1 cellular context compared by ENCODE assay signal in the genomic region with DNA sequence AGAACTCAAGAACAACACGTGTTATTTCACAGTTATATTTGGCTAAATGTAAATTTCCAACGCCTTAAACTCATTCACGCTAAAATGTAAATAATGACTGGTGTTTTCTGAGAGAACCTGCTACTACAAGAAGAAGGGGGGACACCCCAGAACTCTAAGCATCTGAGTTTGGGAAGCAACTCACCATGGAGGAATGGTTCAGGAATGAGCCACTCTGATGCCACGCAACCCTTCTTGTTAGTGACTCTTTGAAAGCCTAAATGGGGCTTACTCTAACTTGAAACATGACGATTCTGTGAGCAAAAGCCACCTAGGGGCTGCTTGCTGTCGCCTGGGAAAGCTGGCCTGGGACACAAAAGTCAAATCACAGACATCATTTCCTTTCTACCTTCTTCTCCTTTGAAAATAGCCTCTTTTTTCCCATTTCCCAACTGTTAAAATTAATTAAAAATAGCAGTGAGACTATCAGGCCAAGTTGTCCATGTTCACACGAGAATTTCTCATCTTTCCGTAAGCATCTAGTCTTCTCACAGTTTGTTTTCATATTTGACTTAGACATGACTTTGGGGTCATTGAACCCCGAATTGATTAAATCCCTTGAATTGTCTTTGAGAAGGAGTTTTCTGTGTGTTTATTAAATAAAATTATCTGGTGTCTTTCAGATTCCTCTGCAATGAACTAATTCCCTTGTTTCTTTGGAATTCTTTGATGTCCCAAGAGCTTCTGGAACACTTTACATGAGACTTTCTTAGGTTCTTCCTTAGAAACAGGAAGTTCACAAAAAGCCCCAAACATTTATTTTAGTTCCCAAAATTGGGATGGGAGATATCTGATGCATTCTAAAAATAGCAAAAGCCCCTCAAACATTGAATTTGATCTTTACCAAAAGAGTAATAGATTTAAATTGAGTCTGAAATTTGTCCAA.
TF ChIP-seq lines count a peak whose summit lies in the region.

No MANE protein-coding gene starts in this region.

TF ChIP-seq in K562, 482 proteins besides CTCF, POLR2A, EP300 and RAD21:
- TF ChIP-seq, protein P1, sequence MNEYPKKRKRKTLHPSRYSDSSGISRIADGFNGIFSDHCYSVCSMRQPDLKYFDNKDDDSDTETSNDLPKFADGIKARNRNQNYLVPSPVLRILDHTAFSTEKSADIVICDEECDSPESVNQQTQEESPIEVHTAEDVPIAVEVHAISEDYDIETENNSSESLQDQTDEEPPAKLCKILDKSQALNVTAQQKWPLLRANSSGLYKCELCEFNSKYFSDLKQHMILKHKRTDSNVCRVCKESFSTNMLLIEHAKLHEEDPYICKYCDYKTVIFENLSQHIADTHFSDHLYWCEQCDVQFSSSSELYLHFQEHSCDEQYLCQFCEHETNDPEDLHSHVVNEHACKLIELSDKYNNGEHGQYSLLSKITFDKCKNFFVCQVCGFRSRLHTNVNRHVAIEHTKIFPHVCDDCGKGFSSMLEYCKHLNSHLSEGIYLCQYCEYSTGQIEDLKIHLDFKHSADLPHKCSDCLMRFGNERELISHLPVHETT (CRISPR knock-in tag; conservative IDR thresholded peaks at IDR 0.05 in 1 of 2, IDR thresholded peaks at IDR 0.05 in 1 of 2), result no peak
- TF ChIP-seq NR3C1 (CRISPR knock-in tag; IDR thresholded peaks at IDR 0.05) (no peak), ZNF263 (CRISPR knock-in tag; IDR thresholded peaks at IDR 0.05; ENCODE audit: borderline replicate concordance) (no peak), HNRNPK (IDR thresholded peaks at IDR 0.05; ENCODE audit: low read depth, low read length, poor library complexity, severe bottlenecking) (no peak), TAL1 (IDR thresholded peaks at IDR 0.05) (no peak)
- TF ChIP-seq, protein P2, sequence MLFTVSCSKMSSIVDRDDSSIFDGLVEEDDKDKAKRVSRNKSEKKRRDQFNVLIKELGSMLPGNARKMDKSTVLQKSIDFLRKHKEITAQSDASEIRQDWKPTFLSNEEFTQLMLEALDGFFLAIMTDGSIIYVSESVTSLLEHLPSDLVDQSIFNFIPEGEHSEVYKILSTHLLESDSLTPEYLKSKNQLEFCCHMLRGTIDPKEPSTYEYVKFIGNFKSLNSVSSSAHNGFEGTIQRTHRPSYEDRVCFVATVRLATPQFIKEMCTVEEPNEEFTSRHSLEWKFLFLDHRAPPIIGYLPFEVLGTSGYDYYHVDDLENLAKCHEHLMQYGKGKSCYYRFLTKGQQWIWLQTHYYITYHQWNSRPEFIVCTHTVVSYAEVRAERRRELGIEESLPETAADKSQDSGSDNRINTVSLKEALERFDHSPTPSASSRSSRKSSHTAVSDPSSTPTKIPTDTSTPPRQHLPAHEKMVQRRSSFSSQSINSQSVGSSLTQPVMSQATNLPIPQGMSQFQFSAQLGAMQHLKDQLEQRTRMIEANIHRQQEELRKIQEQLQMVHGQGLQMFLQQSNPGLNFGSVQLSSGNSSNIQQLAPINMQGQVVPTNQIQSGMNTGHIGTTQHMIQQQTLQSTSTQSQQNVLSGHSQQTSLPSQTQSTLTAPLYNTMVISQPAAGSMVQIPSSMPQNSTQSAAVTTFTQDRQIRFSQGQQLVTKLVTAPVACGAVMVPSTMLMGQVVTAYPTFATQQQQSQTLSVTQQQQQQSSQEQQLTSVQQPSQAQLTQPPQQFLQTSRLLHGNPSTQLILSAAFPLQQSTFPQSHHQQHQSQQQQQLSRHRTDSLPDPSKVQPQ (CRISPR knock-in tag; IDR thresholded peaks at IDR 0.05; ENCODE audit: borderline replicate concordance), result no peak
- TF ChIP-seq, protein P3, sequence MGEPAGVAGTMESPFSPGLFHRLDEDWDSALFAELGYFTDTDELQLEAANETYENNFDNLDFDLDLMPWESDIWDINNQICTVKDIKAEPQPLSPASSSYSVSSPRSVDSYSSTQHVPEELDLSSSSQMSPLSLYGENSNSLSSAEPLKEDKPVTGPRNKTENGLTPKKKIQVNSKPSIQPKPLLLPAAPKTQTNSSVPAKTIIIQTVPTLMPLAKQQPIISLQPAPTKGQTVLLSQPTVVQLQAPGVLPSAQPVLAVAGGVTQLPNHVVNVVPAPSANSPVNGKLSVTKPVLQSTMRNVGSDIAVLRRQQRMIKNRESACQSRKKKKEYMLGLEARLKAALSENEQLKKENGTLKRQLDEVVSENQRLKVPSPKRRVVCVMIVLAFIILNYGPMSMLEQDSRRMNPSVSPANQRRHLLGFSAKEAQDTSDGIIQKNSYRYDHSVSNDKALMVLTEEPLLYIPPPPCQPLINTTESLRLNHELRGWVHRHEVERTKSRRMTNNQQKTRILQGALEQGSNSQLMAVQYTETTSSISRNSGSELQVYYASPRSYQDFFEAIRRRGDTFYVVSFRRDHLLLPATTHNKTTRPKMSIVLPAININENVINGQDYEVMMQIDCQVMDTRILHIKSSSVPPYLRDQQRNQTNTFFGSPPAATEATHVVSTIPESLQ (CRISPR knock-in tag; IDR thresholded peaks at IDR 0.05), result no peak
- TF ChIP-seq, protein P4, sequence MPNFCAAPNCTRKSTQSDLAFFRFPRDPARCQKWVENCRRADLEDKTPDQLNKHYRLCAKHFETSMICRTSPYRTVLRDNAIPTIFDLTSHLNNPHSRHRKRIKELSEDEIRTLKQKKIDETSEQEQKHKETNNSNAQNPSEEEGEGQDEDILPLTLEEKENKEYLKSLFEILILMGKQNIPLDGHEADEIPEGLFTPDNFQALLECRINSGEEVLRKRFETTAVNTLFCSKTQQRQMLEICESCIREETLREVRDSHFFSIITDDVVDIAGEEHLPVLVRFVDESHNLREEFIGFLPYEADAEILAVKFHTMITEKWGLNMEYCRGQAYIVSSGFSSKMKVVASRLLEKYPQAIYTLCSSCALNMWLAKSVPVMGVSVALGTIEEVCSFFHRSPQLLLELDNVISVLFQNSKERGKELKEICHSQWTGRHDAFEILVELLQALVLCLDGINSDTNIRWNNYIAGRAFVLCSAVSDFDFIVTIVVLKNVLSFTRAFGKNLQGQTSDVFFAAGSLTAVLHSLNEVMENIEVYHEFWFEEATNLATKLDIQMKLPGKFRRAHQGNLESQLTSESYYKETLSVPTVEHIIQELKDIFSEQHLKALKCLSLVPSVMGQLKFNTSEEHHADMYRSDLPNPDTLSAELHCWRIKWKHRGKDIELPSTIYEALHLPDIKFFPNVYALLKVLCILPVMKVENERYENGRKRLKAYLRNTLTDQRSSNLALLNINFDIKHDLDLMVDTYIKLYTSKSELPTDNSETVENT (CRISPR knock-in tag; IDR thresholded peaks at IDR 0.05), result no peak
- TF ChIP-seq, protein P5, sequence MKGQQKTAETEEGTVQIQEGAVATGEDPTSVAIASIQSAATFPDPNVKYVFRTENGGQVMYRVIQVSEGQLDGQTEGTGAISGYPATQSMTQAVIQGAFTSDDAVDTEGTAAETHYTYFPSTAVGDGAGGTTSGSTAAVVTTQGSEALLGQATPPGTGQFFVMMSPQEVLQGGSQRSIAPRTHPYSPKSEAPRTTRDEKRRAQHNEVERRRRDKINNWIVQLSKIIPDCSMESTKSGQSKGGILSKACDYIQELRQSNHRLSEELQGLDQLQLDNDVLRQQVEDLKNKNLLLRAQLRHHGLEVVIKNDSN (CRISPR knock-in tag; IDR thresholded peaks at IDR 0.05), result no peak
- TF ChIP-seq, protein P6, sequence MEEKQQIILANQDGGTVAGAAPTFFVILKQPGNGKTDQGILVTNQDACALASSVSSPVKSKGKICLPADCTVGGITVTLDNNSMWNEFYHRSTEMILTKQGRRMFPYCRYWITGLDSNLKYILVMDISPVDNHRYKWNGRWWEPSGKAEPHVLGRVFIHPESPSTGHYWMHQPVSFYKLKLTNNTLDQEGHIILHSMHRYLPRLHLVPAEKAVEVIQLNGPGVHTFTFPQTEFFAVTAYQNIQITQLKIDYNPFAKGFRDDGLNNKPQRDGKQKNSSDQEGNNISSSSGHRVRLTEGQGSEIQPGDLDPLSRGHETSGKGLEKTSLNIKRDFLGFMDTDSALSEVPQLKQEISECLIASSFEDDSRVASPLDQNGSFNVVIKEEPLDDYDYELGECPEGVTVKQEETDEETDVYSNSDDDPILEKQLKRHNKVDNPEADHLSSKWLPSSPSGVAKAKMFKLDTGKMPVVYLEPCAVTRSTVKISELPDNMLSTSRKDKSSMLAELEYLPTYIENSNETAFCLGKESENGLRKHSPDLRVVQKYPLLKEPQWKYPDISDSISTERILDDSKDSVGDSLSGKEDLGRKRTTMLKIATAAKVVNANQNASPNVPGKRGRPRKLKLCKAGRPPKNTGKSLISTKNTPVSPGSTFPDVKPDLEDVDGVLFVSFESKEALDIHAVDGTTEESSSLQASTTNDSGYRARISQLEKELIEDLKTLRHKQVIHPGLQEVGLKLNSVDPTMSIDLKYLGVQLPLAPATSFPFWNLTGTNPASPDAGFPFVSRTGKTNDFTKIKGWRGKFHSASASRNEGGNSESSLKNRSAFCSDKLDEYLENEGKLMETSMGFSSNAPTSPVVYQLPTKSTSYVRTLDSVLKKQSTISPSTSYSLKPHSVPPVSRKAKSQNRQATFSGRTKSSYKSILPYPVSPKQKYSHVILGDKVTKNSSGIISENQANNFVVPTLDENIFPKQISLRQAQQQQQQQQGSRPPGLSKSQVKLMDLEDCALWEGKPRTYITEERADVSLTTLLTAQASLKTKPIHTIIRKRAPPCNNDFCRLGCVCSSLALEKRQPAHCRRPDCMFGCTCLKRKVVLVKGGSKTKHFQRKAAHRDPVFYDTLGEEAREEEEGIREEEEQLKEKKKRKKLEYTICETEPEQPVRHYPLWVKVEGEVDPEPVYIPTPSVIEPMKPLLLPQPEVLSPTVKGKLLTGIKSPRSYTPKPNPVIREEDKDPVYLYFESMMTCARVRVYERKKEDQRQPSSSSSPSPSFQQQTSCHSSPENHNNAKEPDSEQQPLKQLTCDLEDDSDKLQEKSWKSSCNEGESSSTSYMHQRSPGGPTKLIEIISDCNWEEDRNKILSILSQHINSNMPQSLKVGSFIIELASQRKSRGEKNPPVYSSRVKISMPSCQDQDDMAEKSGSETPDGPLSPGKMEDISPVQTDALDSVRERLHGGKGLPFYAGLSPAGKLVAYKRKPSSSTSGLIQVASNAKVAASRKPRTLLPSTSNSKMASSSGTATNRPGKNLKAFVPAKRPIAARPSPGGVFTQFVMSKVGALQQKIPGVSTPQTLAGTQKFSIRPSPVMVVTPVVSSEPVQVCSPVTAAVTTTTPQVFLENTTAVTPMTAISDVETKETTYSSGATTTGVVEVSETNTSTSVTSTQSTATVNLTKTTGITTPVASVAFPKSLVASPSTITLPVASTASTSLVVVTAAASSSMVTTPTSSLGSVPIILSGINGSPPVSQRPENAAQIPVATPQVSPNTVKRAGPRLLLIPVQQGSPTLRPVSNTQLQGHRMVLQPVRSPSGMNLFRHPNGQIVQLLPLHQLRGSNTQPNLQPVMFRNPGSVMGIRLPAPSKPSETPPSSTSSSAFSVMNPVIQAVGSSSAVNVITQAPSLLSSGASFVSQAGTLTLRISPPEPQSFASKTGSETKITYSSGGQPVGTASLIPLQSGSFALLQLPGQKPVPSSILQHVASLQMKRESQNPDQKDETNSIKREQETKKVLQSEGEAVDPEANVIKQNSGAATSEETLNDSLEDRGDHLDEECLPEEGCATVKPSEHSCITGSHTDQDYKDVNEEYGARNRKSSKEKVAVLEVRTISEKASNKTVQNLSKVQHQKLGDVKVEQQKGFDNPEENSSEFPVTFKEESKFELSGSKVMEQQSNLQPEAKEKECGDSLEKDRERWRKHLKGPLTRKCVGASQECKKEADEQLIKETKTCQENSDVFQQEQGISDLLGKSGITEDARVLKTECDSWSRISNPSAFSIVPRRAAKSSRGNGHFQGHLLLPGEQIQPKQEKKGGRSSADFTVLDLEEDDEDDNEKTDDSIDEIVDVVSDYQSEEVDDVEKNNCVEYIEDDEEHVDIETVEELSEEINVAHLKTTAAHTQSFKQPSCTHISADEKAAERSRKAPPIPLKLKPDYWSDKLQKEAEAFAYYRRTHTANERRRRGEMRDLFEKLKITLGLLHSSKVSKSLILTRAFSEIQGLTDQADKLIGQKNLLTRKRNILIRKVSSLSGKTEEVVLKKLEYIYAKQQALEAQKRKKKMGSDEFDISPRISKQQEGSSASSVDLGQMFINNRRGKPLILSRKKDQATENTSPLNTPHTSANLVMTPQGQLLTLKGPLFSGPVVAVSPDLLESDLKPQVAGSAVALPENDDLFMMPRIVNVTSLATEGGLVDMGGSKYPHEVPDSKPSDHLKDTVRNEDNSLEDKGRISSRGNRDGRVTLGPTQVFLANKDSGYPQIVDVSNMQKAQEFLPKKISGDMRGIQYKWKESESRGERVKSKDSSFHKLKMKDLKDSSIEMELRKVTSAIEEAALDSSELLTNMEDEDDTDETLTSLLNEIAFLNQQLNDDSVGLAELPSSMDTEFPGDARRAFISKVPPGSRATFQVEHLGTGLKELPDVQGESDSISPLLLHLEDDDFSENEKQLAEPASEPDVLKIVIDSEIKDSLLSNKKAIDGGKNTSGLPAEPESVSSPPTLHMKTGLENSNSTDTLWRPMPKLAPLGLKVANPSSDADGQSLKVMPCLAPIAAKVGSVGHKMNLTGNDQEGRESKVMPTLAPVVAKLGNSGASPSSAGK (IDR thresholded peaks at IDR 0.05), result no peak
- TF ChIP-seq, protein P7, sequence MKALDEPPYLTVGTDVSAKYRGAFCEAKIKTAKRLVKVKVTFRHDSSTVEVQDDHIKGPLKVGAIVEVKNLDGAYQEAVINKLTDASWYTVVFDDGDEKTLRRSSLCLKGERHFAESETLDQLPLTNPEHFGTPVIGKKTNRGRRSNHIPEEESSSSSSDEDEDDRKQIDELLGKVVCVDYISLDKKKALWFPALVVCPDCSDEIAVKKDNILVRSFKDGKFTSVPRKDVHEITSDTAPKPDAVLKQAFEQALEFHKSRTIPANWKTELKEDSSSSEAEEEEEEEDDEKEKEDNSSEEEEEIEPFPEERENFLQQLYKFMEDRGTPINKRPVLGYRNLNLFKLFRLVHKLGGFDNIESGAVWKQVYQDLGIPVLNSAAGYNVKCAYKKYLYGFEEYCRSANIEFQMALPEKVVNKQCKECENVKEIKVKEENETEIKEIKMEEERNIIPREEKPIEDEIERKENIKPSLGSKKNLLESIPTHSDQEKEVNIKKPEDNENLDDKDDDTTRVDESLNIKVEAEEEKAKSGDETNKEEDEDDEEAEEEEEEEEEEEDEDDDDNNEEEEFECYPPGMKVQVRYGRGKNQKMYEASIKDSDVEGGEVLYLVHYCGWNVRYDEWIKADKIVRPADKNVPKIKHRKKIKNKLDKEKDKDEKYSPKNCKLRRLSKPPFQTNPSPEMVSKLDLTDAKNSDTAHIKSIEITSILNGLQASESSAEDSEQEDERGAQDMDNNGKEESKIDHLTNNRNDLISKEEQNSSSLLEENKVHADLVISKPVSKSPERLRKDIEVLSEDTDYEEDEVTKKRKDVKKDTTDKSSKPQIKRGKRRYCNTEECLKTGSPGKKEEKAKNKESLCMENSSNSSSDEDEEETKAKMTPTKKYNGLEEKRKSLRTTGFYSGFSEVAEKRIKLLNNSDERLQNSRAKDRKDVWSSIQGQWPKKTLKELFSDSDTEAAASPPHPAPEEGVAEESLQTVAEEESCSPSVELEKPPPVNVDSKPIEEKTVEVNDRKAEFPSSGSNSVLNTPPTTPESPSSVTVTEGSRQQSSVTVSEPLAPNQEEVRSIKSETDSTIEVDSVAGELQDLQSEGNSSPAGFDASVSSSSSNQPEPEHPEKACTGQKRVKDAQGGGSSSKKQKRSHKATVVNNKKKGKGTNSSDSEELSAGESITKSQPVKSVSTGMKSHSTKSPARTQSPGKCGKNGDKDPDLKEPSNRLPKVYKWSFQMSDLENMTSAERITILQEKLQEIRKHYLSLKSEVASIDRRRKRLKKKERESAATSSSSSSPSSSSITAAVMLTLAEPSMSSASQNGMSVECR (CRISPR knock-in tag; IDR thresholded peaks at IDR 0.05), result no peak
- TF ChIP-seq, protein P8, sequence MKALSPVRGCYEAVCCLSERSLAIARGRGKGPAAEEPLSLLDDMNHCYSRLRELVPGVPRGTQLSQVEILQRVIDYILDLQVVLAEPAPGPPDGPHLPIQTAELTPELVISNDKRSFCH (CRISPR knock-in tag; IDR thresholded peaks at IDR 0.05), result no peak
- TF ChIP-seq, protein P8 (tag; IDR thresholded peaks at IDR 0.05), result no peak
